ENCODE assay signal across 1 cellular context in the genomic region with DNA sequence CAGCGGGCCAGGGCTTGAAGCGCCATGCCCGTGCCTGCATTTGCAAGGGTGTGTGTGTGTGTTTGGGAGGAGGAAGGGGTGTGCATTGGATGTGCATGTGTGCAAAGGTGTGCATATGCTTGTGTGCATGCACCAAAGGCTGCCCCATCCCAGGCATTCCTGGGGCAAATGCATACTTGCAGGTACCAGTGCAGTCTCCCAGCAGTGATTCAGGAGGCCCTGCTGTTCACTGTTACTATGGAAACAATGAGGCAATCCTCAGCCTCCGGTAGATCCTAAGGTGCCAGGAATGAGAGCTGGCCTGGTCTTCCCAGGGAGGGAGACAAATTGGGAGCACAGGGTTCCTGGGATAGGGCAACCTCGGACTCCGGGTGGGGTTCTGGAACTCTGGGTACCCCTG.
TF ChIP-seq lines count a peak whose summit lies in the region.

No MANE protein-coding gene starts in this region.

TF ChIP-seq in H1, 55 proteins besides CTCF, POLR2A, EP300 and RAD21:
- TF ChIP-seq YY1 (IDR thresholded peaks at IDR 0.05; ENCODE audit: low read depth, low read length) = no peak
- TF ChIP-seq CEBPB (IDR thresholded peaks at IDR 0.05; ENCODE audit: low read depth, low read length) = peak; percentile 67; the same call in 1 of the 2 replicates
- TF ChIP-seq JUN (IDR thresholded peaks at IDR 0.05; ENCODE audit: low read depth, low read length) = no peak
- TF ChIP-seq TEAD4 (IDR thresholded peaks at IDR 0.05; ENCODE audit: low read depth, low read length) = 0 out of 2 replicates have a peak, but pooled peaks have one; percentile 32
- TF ChIP-seq, protein P1, sequence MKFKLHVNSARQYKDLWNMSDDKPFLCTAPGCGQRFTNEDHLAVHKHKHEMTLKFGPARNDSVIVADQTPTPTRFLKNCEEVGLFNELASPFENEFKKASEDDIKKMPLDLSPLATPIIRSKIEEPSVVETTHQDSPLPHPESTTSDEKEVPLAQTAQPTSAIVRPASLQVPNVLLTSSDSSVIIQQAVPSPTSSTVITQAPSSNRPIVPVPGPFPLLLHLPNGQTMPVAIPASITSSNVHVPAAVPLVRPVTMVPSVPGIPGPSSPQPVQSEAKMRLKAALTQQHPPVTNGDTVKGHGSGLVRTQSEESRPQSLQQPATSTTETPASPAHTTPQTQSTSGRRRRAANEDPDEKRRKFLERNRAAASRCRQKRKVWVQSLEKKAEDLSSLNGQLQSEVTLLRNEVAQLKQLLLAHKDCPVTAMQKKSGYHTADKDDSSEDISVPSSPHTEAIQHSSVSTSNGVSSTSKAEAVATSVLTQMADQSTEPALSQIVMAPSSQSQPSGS (IDR thresholded peaks at IDR 0.05; ENCODE audit: low read length) = no peak
- no peak for TF ChIP-seq TAF7 (optimal IDR thresholded peaks at IDR 0.05; ENCODE audit: borderline replicate concordance, low read depth, low read length)
TF ChIP-seq in H1: peak in this region for 2.
